In genomic region chr2:16950436-16950835, GRCh38 we compare ENCODE assay signal across 24 cellular contexts.
"Had no signal": no experiment of that assay in that cellular context is flagged by ENCODE, and none has a peak within 500 bp of the region (broad histone marks: within the 10 kb centered on the region; RNA-seq: fewer than 3 reads in every experiment).

No MANE protein-coding gene starts in this region.

- H3K36me3 ChIP-seq: brain microvascular endothelial cell, gastroesophageal sphincter, neutrophil, ovary, prostate gland, right atrium auricular region, spleen, thoracic aorta, upper lobe of right lung had no signal

- H3K27me3 ChIP-seq: brain microvascular endothelial cell, neutrophil, ovary, right atrium auricular region, spleen, upper lobe of right lung had no signal

- H3K9me3 ChIP-seq: gastroesophageal sphincter, neutrophil, ovary, prostate gland, right atrium auricular region, spleen, thoracic aorta, upper lobe of right lung had no signal

- DNase-seq: activated gamma-delta T cell treated with Interleukin-2 at 50 U/mL for 16 hours; activated T-cell treated with anti-CD3 and anti-CD28 coated beads, Interleukin-2, amount 50 U/mL, for 1 hour; anterior cingulate cortex; brain microvascular endothelial cell; central memory CD4-positive, alpha-beta T cell; effector memory CD8-positive, alpha-beta T cell; head of caudate nucleus; hypothalamus; left ventricle myocardium superior; mammary epithelial cell; spleen; stimulated activated CD4-positive, alpha-beta T cell treated with anti-CD3 and anti-CD28 coated beads, Interleukin-4, amount 100 ng/mL, for 1 hour; stimulated activated naive CD4-positive, alpha-beta T cell treated with Interleukin-2 at 50 U/mL for 16 hours; T-helper 2 cell; upper lobe of right lung had no signal

- H3K36me3 Mint-ChIP-seq: activated naive CD4-positive, alpha-beta T cell treated with anti-CD3 and anti-CD28 coated beads, Interleukin-2, amount 50 U/mL, for 24 hours; natural killer cell treated with Interleukin-12 subunit alpha and Interleukin-12 subunit beta and Interleukin-15 and Interleukin-18, amount 100 ng/mL, for 72 hours; WTC11 had no signal

- H3K9me3 Mint-ChIP-seq: WTC11 had no signal

- H3K27ac Mint-ChIP-seq: activated naive CD4-positive, alpha-beta T cell treated with anti-CD3 and anti-CD28 coated beads, Interleukin-2, amount 50 U/mL, for 24 hours; effector memory CD8-positive, alpha-beta T cell; natural killer cell treated with Interleukin-12 subunit alpha and Interleukin-12 subunit beta and Interleukin-15 and Interleukin-18, amount 100 ng/mL, for 72 hours; WTC11 had no signal

- H3K27me3 Mint-ChIP-seq: effector memory CD8-positive, alpha-beta T cell; natural killer cell treated with Interleukin-12 subunit alpha and Interleukin-12 subunit beta and Interleukin-15 and Interleukin-18, amount 100 ng/mL, for 72 hours had no signal

- H3K4me3 Mint-ChIP-seq: activated naive CD4-positive, alpha-beta T cell treated with anti-CD3 and anti-CD28 coated beads, Interleukin-2, amount 50 U/mL, for 24 hours; effector memory CD8-positive, alpha-beta T cell; natural killer cell treated with Interleukin-12 subunit alpha and Interleukin-12 subunit beta and Interleukin-15 and Interleukin-18, amount 100 ng/mL, for 72 hours; WTC11 had no signal

- H3K4me1 ChIP-seq: gastroesophageal sphincter, prostate gland, right atrium auricular region, spleen, upper lobe of right lung had no signal

- H3K4me3 ChIP-seq: gastroesophageal sphincter, ovary, prostate gland, right atrium auricular region, spleen, thoracic aorta, upper lobe of right lung had no signal

- ATAC-seq: effector memory CD8-positive, alpha-beta T cell; gastroesophageal sphincter; left ventricle myocardium superior; natural killer cell treated with Interleukin-12 subunit alpha and Interleukin-12 subunit beta and Interleukin-15 and Interleukin-18, amount 100 ng/mL, for 72 hours; upper lobe of right lung had no signal

- H3K27ac ChIP-seq: brain microvascular endothelial cell, gastroesophageal sphincter, neutrophil, ovary, prostate gland, right atrium auricular region, spleen, thoracic aorta, upper lobe of right lung had no signal

- H3K4me1 Mint-ChIP-seq: activated naive CD4-positive, alpha-beta T cell treated with anti-CD3 and anti-CD28 coated beads, Interleukin-2, amount 50 U/mL, for 24 hours had no signal
